9 cellular contexts compared by ENCODE assay signal in genomic region chr12:96578526-96579125, GRCh38.
A peak's percentile ranks its signal among the peaks of the same experiment; 100 is the strongest.
DNase-seq lines count a peak whose midpoint lies in the region; ATAC-seq and TF ChIP-seq lines count a peak whose summit lies in the region.
"Had no signal": no experiment of that assay in that cellular context is flagged by ENCODE, and none has a peak within 500 bp of the region (broad histone marks: within the 10 kb centered on the region; RNA-seq: fewer than 3 reads in every experiment).

No MANE protein-coding gene starts in this region.

- H3K4me1 ChIP-seq in esophagus squamous epithelium = peaks cover 0 to 4% (median 0%) of the 10 kb centered on the region in 3 donors

- H3K4me3 ChIP-seq in esophagus squamous epithelium = no peak overlapping the region
- H3K4me3 ChIP-seq: skin epidermis had no signal

- no peaks in the 10 kb centered on the region for H3K36me3 ChIP-seq in esophagus squamous epithelium

- TF ChIP-seq CTCF in esophagus squamous epithelium (IDR thresholded peaks at IDR 0.05) = peak in 5 of 6 experiments; percentile 25 to 67 (median 42)

- 1 to 3% methylated on average over 3 of the region's 3 CpGs for WGBS in esophagus squamous epithelium, 2 donors

- DNase-seq in AG20443 (ENCODE audit: low spot score) = peak; percentile 60
- DNase-seq in NCI-H1048 (lab: John Stamatoyannopoulos, UW) = peak; percentile 68
- DNase-seq in SHP77 (lab: John Stamatoyannopoulos, UW) = peak; percentile 60 to 65
- DNase-seq in esophagus squamous epithelium (lab: John Stamatoyannopoulos, UW) = no peak
- peak; percentile 22 for DNase-seq in non-pigmented ciliary epithelial cell (ENCODE audit: low read depth)
- no peak for DNase-seq in stimulated activated CD4-positive, alpha-beta T cell treated with anti-CD3 and anti-CD28 coated beads, Interleukin-2, amount 100 ng/mL, for 24 hours

- no peak overlapping the region for H3K27ac ChIP-seq in esophagus squamous epithelium
- H3K27ac ChIP-seq: skin epidermis had no signal

- ATAC-seq in GM18502 (IDR thresholded peaks at IDR 0.05; ENCODE audit: poor library complexity, unreplicated experiment) (peak; percentile 97), HG02798 (IDR thresholded peaks at IDR 0.05; ENCODE audit: poor library complexity, unreplicated experiment) (peak; percentile 97)

- no peak for TF ChIP-seq POLR2A in esophagus squamous epithelium (IDR thresholded peaks at IDR 0.05)

- H3K27me3 ChIP-seq in esophagus squamous epithelium = no peaks in the 10 kb centered on the region

- no peaks in the 10 kb centered on the region for H3K9me3 ChIP-seq in esophagus squamous epithelium

- intact Hi-C loops in esophagus squamous epithelium (cut with DNase I) = loop anchor here (10.0 kb wide), 1 partner anchor 736 kb away; no protein-coding TSS in a partner anchor

Comparison
In these comparisons a context has a peak if more than half of its experiments do, and no peak if none do; other contexts are left out.
1. DNase-seq: peak in AG20443 (single experiment), NCI-H1048 (single experiment), SHP77 (2 of 2) and non-pigmented ciliary epithelial cell (single experiment); none in esophagus squamous epithelium (single experiment) and stimulated activated CD4-positive, alpha-beta T cell treated with anti-CD3 and anti-CD28 coated beads, Interleukin-2, amount 100 ng/mL, for 24 hours (0 of 2).